12 cellular contexts compared by ENCODE assay signal in the genomic region with DNA sequence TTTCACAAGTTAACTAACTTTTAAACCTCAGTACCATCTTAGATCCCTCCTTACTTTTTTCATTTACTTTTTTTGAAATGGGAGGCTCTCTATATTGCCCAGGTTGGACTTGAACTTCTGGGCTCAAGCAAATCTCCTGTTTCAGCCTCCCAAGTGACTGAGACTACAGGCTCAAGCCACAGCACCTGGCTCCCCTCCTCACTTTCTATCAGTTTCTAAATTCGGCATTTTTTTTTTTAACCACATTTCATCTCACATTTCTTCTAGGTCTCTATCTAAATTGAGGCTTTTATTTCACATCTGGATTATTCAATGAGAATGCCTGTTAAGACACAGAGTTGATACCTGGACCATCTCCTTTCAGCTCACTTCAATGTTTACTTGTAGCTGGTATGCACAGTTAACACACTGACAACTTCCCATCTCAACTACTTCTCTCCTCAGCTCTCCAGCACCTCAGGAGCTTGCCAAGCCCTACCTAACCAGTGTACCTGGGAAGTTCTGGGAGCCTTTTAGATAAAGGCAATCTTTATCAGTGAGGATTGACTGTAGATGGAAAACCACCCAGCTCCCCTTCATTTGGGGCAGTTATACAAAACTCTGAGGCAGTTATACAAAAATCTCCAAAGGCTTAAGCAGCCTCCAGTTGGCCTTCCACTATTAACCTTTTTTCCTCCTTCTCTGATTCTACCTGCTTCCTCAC. TPM values are rescaled to one million over a fixed set of nuclear protein-coding genes. Genes with fewer than 3 reads are reported as not detected.
DNase-seq lines count a peak whose midpoint lies in the region; ATAC-seq, FAIRE-seq and TF ChIP-seq lines count a peak whose summit lies in the region.
"Had no signal": no experiment of that assay in that cellular context is flagged by ENCODE, and none has a peak within 500 bp of the region (broad histone marks: within the 10 kb centered on the region; RNA-seq: fewer than 3 reads in every experiment).

No MANE protein-coding gene starts in this region.

- peak overlapping the region in 5 of 7 donors; percentile 9 to 83 (median 49) for H3K27ac Mint-ChIP-seq in CD14-positive monocyte
- peak overlapping the region; percentile 21 for H3K27ac Mint-ChIP-seq in activated CD8-positive, alpha-beta T cell treated with anti-CD3 and anti-CD28 coated beads for 36 hours
- H3K27ac Mint-ChIP-seq in immature natural killer cell, result peak overlapping the region; percentile 22 to 95 (median 72)
- H3K27ac Mint-ChIP-seq: activated B cell treated with CpG ODN at 0.5 μM for 24 hours had no signal

- peaks cover 0 to 2% (median 0%) of the 10 kb centered on the region in 7 donors for H3K9me3 Mint-ChIP-seq in CD14-positive monocyte
- H3K9me3 Mint-ChIP-seq in activated CD8-positive, alpha-beta T cell treated with anti-CD3 and anti-CD28 coated beads for 36 hours, result no peaks in the 10 kb centered on the region
- H3K9me3 Mint-ChIP-seq in immature natural killer cell, result no peaks in the 10 kb centered on the region
- H3K9me3 Mint-ChIP-seq: activated B cell treated with CpG ODN at 0.5 μM for 24 hours had no signal

- no peak for ATAC-seq in activated CD8-positive, alpha-beta T cell treated with anti-CD3 and anti-CD28 coated beads for 36 hours
- ATAC-seq in GM21447 (IDR thresholded peaks at IDR 0.05; ENCODE audit: unreplicated experiment) (no peak), sciatic nerve (no peak)

- DNase-seq in CD14-positive monocyte (ENCODE audit: low spot score) (no peak), GM18507 (ENCODE audit: extremely low spot score, insufficient read length, low read depth) (no peak), immature natural killer cell (no peak), erythroblast (lab: John Stamatoyannopoulos, UW) (no peak), sciatic nerve (ENCODE audit: low spot score) (no peak), NCI-H2107 treated with DMSO at 0.1 percent for 48 hours (lab: John Stamatoyannopoulos, UW; ENCODE audit: unreplicated experiment) (no peak)
- DNase-seq in activated CD8-positive, alpha-beta T cell treated with anti-CD3 and anti-CD28 coated beads for 36 hours, result no peak
- DNase-seq: activated B cell treated with CpG ODN at 0.5 μM for 24 hours; NCI-H2171; stimulated activated CD4-positive, alpha-beta T cell treated with anti-CD3 and anti-CD28 coated beads, Interleukin-2, amount 100 ng/mL, for 48 hours had no signal

- intact Hi-C loops in CD14-positive monocyte (cut with micrococcal nuclease), result loop anchor here in 1 of 2 donors (10.0 kb wide), 1 partner anchor 71 kb away; the partner anchor contains the start of gene ZZZ3
- intact Hi-C loops in activated CD8-positive, alpha-beta T cell treated with anti-CD3 and anti-CD28 coated beads for 36 hours (cut with micrococcal nuclease), result no loop called here
- intact Hi-C loops in sciatic nerve (cut with DNase I), result no loop called here

- POLR2A ChIA-PET in activated CD8-positive, alpha-beta T cell treated with anti-CD3 and anti-CD28 coated beads for 36 hours (lab: Charles Lee), result interaction anchor here (1.1 kb wide), 2 partner anchors 19 to 73 kb away, joined by 3 to 4 read pairs; no protein-coding TSS in a partner anchor

- CTCF ChIA-PET in activated CD8-positive, alpha-beta T cell treated with anti-CD3 and anti-CD28 coated beads for 36 hours (lab: Charles Lee), result interaction anchor here (1.0 to 1.3 kb wide), 3 partner anchors 24 to 57 kb away, joined by 3 to 4 read pairs (median 3); no protein-coding TSS in a partner anchor

- H3K4me3 Mint-ChIP-seq in CD14-positive monocyte (no peak overlapping the region), immature natural killer cell (peak overlapping the region in 3 of 5 donors; percentile 31 to 60 (median 41))
- H3K4me3 Mint-ChIP-seq in activated CD8-positive, alpha-beta T cell treated with anti-CD3 and anti-CD28 coated beads for 36 hours, result peak overlapping the region; percentile 29
- H3K4me3 Mint-ChIP-seq: activated B cell treated with CpG ODN at 0.5 μM for 24 hours had no signal

- no peak for TF ChIP-seq CTCF in CD14-positive monocyte (IDR thresholded peaks at IDR 0.05)
- no peak for TF ChIP-seq CTCF in activated CD8-positive, alpha-beta T cell treated with anti-CD3 and anti-CD28 coated beads for 36 hours (IDR thresholded peaks at IDR 0.05)

- H3K4me1 Mint-ChIP-seq in CD14-positive monocyte (peaks cover 47% of the 10 kb centered on the region), immature natural killer cell (peaks cover 49 to 63% of the 10 kb centered on the region in 2 donors)
- H3K4me1 Mint-ChIP-seq in activated CD8-positive, alpha-beta T cell treated with anti-CD3 and anti-CD28 coated beads for 36 hours (ENCODE audit: low read depth), result peaks cover 46% of the 10 kb centered on the region

- H3K27me3 Mint-ChIP-seq in CD14-positive monocyte (ENCODE audit: low read depth in 3 of 3) (no peaks in the 10 kb centered on the region), immature natural killer cell (ENCODE audit: low read depth in 3 of 3) (peaks cover 3 to 12% (median 4%) of the 10 kb centered on the region in 3 donors)
- no peaks in the 10 kb centered on the region for H3K27me3 Mint-ChIP-seq in activated CD8-positive, alpha-beta T cell treated with anti-CD3 and anti-CD28 coated beads for 36 hours
- H3K27me3 Mint-ChIP-seq: activated B cell treated with CpG ODN at 0.5 μM for 24 hours had no signal

- no peak for TF ChIP-seq POLR2A in erythroblast (IDR thresholded peaks at IDR 0.05; ENCODE audit: low read length)

- H3K36me3 Mint-ChIP-seq in CD14-positive monocyte (peaks cover 0 to 5% of the 10 kb centered on the region in 2 donors), immature natural killer cell (no peaks in the 10 kb centered on the region)
- H3K36me3 Mint-ChIP-seq in activated CD8-positive, alpha-beta T cell treated with anti-CD3 and anti-CD28 coated beads for 36 hours (ENCODE audit: low read depth), result no peaks in the 10 kb centered on the region

- FAIRE-seq in GM18507 (lab: Jason Lieb, UNC), result peak; percentile 54
- FAIRE-seq: endothelial cell of umbilical vein had no signal

RNA-seq across cellular contexts. Expression of gene USP33, which starts 3.4 kb away (rescaled TPM):
- 10 to 100 TPM; 33.5 to 43.8 TPM for polyA plus RNA-seq in CD14-positive monocyte
- total RNA-seq in activated CD8-positive, alpha-beta T cell treated with anti-CD3 and anti-CD28 coated beads for 36 hours, result 10 to 100 TPM; 35.8 to 36.2 TPM
- 10 to 100 TPM; 33.1 to 45.0 (median 33.8) TPM for polyA plus RNA-seq in immature natural killer cell
- 87.1 TPM for total RNA-seq in sciatic nerve

RNA-seq across cellular contexts. Expression of gene MIGA1, which starts 23.2 kb away (rescaled TPM):
- polyA plus RNA-seq in CD14-positive monocyte, result 1 to 10 TPM; 6.5 to 7.2 TPM
- 1 to 10 TPM; 8.5 to 9.7 TPM for total RNA-seq in activated CD8-positive, alpha-beta T cell treated with anti-CD3 and anti-CD28 coated beads for 36 hours
- polyA plus RNA-seq in immature natural killer cell, result 1 to 10 TPM; 5.3 to 7.7 (median 7.1) TPM
- 29.4 TPM for total RNA-seq in sciatic nerve

Comparison
In these comparisons a context has a peak if more than half of its experiments do, and no peak if none do; other contexts are left out.
1. H3K27ac Mint-ChIP-seq: peak in every context shown above with its lines; median percentile 72 in immature natural killer cell; 49 in CD14-positive monocyte; 21 in activated CD8-positive, alpha-beta T cell treated with anti-CD3 and anti-CD28 coated beads for 36 hours.
2. H3K4me3 Mint-ChIP-seq: peak in activated CD8-positive, alpha-beta T cell treated with anti-CD3 and anti-CD28 coated beads for 36 hours (single experiment) and immature natural killer cell (3 of 5); none in CD14-positive monocyte (0 of 2).